Comparison of ENCODE assay signal across 20 cellular contexts in genomic region chr2:31943636-31944225, GRCh38.
"Had no signal": no experiment of that assay in that cellular context is flagged by ENCODE, and none has a peak within 500 bp of the region (broad histone marks: within the 10 kb centered on the region; RNA-seq: fewer than 3 reads in every experiment).

No MANE protein-coding gene starts in this region.

- H3K4me1 ChIP-seq: body of pancreas, lower lobe of right lung, sigmoid colon, transverse colon, uterus had no signal

- H3K27ac Mint-ChIP-seq: activated B cell treated with CpG ODN at 0.5 μM for 24 hours; activated naive CD8-positive, alpha-beta T cell treated with anti-CD3 and anti-CD28 coated beads, Interleukin-2, amount 10 ng/mL, durations not matched to agents 7 days and 5 days; activated T-helper 2 cell treated with anti-CD3 and anti-CD28 coated beads, Interferon-gamma antibody, Interleukin-2, Interleukin-4, amounts not matched to agents 10 μg/mL and 5 μg/mL and 100 μg/mL, durations not matched to agents 14 hours and 24 hours and 36 hours; nephron progenitor cell had no signal

- H3K4me3 Mint-ChIP-seq: activated B cell treated with CpG ODN at 0.5 μM for 24 hours; activated naive CD8-positive, alpha-beta T cell treated with anti-CD3 and anti-CD28 coated beads, Interleukin-2, amount 10 ng/mL, durations not matched to agents 7 days and 5 days; nephron progenitor cell had no signal

- DNase-seq: activated B cell treated with CpG ODN at 0.5 μM for 24 hours; activated CD4-positive, alpha-beta T cell treated with anti-CD3 and anti-CD28 coated beads, Interleukin-2, amount 50 U/mL, for 1 hour; activated naive CD8-positive, alpha-beta T cell treated with anti-CD3 and anti-CD28 coated beads, Interleukin-2, amount 10 ng/mL, durations not matched to agents 7 days and 5 days; body of pancreas; dorsolateral prefrontal cortex; foreskin keratinocyte; hypothalamus; lower lobe of right lung; nephron progenitor cell; nucleus accumbens; posterior cingulate gyrus; sigmoid colon; SK-N-SH; stimulated activated naive CD4-positive, alpha-beta T cell treated with Interleukin-2 at 50 U/mL for 16 hours; T-helper 9 cell; transverse colon; uterus had no signal

- H3K27me3 Mint-ChIP-seq: activated B cell treated with CpG ODN at 0.5 μM for 24 hours; activated naive CD8-positive, alpha-beta T cell treated with anti-CD3 and anti-CD28 coated beads, Interleukin-2, amount 10 ng/mL, durations not matched to agents 7 days and 5 days had no signal

- H3K9me3 Mint-ChIP-seq: activated B cell treated with CpG ODN at 0.5 μM for 24 hours; activated naive CD8-positive, alpha-beta T cell treated with anti-CD3 and anti-CD28 coated beads, Interleukin-2, amount 10 ng/mL, durations not matched to agents 7 days and 5 days; activated T-helper 2 cell treated with anti-CD3 and anti-CD28 coated beads, Interferon-gamma antibody, Interleukin-2, Interleukin-4, amounts not matched to agents 10 μg/mL and 5 μg/mL and 100 μg/mL, durations not matched to agents 14 hours and 24 hours and 36 hours; nephron progenitor cell had no signal

- H3K9me3 ChIP-seq: body of pancreas, lower lobe of right lung, sigmoid colon, SK-N-SH, suprapubic skin, transverse colon, uterus had no signal

- H3K4me1 Mint-ChIP-seq: nephron progenitor cell had no signal

- H3K27me3 ChIP-seq: body of pancreas, dorsolateral prefrontal cortex, foreskin keratinocyte, sigmoid colon, suprapubic skin, transverse colon, uterus had no signal

- H3K27ac ChIP-seq: body of pancreas, dorsolateral prefrontal cortex, epithelial cell of prostate, foreskin keratinocyte, lower lobe of right lung, sigmoid colon, suprapubic skin, transverse colon, uterus had no signal

- ATAC-seq: body of pancreas, foreskin keratinocyte, lower lobe of right lung had no signal

- H3K4me3 ChIP-seq: body of pancreas, dorsolateral prefrontal cortex, lower lobe of right lung, sigmoid colon, suprapubic skin, transverse colon, uterus had no signal

- H3K36me3 ChIP-seq: uterus had no signal
